15 cellular contexts compared by ENCODE assay signal in genomic region chr10:44069573-44069972, GRCh38.
"Had no signal": no experiment of that assay in that cellular context is flagged by ENCODE, and none has a peak within 500 bp of the region (broad histone marks: within the 10 kb centered on the region; RNA-seq: fewer than 3 reads in every experiment).

No MANE protein-coding gene starts in this region.

- H3K4me3 ChIP-seq: gastroesophageal sphincter, mucosa of descending colon, prostate gland, stomach, tibial artery had no signal

- H3K4me1 ChIP-seq: prostate gland had no signal

- H3K27me3 ChIP-seq: gastroesophageal sphincter, stomach, tibial artery had no signal

- H3K27ac ChIP-seq: prostate gland, stomach had no signal

- DNase-seq: activated CD4-positive, alpha-beta T cell treated with anti-CD3 and anti-CD28 coated beads, Interleukin-2, amount 50 U/mL, for 48 hours; activated CD4-positive, CD25-positive, alpha-beta regulatory T cell treated with anti-CD3 and anti-CD28 coated beads, Interleukin-2, amount 50 U/mL, for 72 hours; activated naive CD8-positive, alpha-beta T cell treated with anti-CD3 and anti-CD28 coated beads, Interleukin-2, amount 50 U/mL, for 24 hours; activated T-cell treated with anti-CD3 and anti-CD28 coated beads, Interleukin-2, amount 50 U/mL, for 48 hours; cerebellar nuclear complex; dermis blood vessel endothelial cell; kidney glomerular epithelial cell; mammary epithelial cell; mucosa of descending colon; naive thymus-derived CD8-positive, alpha-beta T cell; stomach; T-helper 9 cell had no signal

- H3K36me3 ChIP-seq: gastroesophageal sphincter, prostate gland, stomach, tibial artery had no signal

- H3K9me3 ChIP-seq: gastroesophageal sphincter, mucosa of descending colon, prostate gland, stomach, tibial artery had no signal

- ATAC-seq: activated naive CD8-positive, alpha-beta T cell treated with anti-CD3 and anti-CD28 coated beads, Interleukin-2, amount 50 U/mL, for 24 hours; mucosa of descending colon; naive thymus-derived CD8-positive, alpha-beta T cell had no signal
